In genomic region chr21:33078907-33079582, GRCh38 we compare ENCODE assay signal across 1 cellular context.
A peak's percentile ranks its signal among the peaks of the same experiment; 100 is the strongest.
TF ChIP-seq lines count a peak whose summit lies in the region.

No MANE protein-coding gene starts in this region.

TF ChIP-seq in HEK293, 187 proteins besides CTCF, POLR2A, EP300 and RAD21 (continued from another document and continues in another):
- TF ChIP-seq ZNF837 (tag by site-specific recombination; IDR thresholded peaks at IDR 0.05) (no peak), PBX3 (CRISPR knock-in tag; IDR thresholded peaks at IDR 0.05) (no peak), ZNF624 (tag by site-specific recombination; IDR thresholded peaks at IDR 0.05) (no peak), ZNF175 (tag by site-specific recombination; IDR thresholded peaks at IDR 0.05) (no peak), ZNF623 (tag by site-specific recombination; IDR thresholded peaks at IDR 0.05) (peak; percentile 8; the same call in 1 of the 2 replicates), ZNF639 (tag by site-specific recombination; IDR thresholded peaks at IDR 0.05) (peak; percentile 89; the same call in 1 of the 2 replicates), FEZF1 (tag by site-specific recombination; IDR thresholded peaks at IDR 0.05) (no peak), ZNF701 (tag by site-specific recombination; IDR thresholded peaks at IDR 0.05) (no peak), TSHZ1 (tag by site-specific recombination; IDR thresholded peaks at IDR 0.05; ENCODE audit: borderline replicate concordance) (no peak), ZNF155 (tag by site-specific recombination; IDR thresholded peaks at IDR 0.05) (no peak), ZNF416 (tag by site-specific recombination; IDR thresholded peaks at IDR 0.05) (no peak), MYNN (tag by site-specific recombination; IDR thresholded peaks at IDR 0.05; ENCODE audit: borderline replicate concordance) (no peak), GLIS1 (tag by site-specific recombination; IDR thresholded peaks at IDR 0.05) (peak; percentile 94), ZNF398 (tag by site-specific recombination; IDR thresholded peaks at IDR 0.05) (peak; percentile 29; the same call in 1 of the 2 replicates), ZXDB (tag by site-specific recombination; IDR thresholded peaks at IDR 0.05) (no peak), BCL11A (tag by site-specific recombination; IDR thresholded peaks at IDR 0.05; ENCODE audit: low read depth) (no peak), ZNF26 (tag by site-specific recombination; IDR thresholded peaks at IDR 0.05) (no peak), ZNF121 (tag by site-specific recombination; IDR thresholded peaks at IDR 0.05) (no peak), ZNF843 (tag by site-specific recombination; IDR thresholded peaks at IDR 0.05) (no peak), ZNF501 (tag by site-specific recombination; IDR thresholded peaks at IDR 0.05) (no peak), ZNF223 (tag by site-specific recombination; IDR thresholded peaks at IDR 0.05) (no peak), ZNF280D (tag by site-specific recombination; IDR thresholded peaks at IDR 0.05) (no peak), ZNF514 (tag by site-specific recombination; IDR thresholded peaks at IDR 0.05) (no peak), ZBTB10 (tag by site-specific recombination; IDR thresholded peaks at IDR 0.05) (peak; percentile 77), ZFHX2 (tag by site-specific recombination; conservative IDR thresholded peaks at IDR 0.05) (no peak), ZNF830 (tag by site-specific recombination; IDR thresholded peaks at IDR 0.05; ENCODE audit: low read depth) (no peak), ZSCAN30 (tag by site-specific recombination; IDR thresholded peaks at IDR 0.05) (no peak), ZSCAN23 (tag by site-specific recombination; IDR thresholded peaks at IDR 0.05) (peak; percentile 92; the same call in 1 of the 2 replicates), SP2 (tag by site-specific recombination; IDR thresholded peaks at IDR 0.05) (no peak), INSM2 (tag by site-specific recombination; IDR thresholded peaks at IDR 0.05) (peak; percentile 51; the same call in 1 of the 2 replicates), GLIS2 (tag by site-specific recombination; IDR thresholded peaks at IDR 0.05) (peak; percentile 93), SETDB1 (IDR thresholded peaks at IDR 0.05; ENCODE audit: insufficient read length, low read length) (no peak), KLF17 (tag by site-specific recombination; IDR thresholded peaks at IDR 0.05) (peak; percentile 44), ZBTB8A (tag by site-specific recombination; IDR thresholded peaks at IDR 0.05) (peak; percentile 80), ZFP37 (tag by site-specific recombination; IDR thresholded peaks at IDR 0.05) (peak; percentile 90), ZNF521 (tag by site-specific recombination; IDR thresholded peaks at IDR 0.05) (no peak), ZBTB21 (tag by site-specific recombination; IDR thresholded peaks at IDR 0.05) (peak; percentile 98), ZNF16 (tag by site-specific recombination; IDR thresholded peaks at IDR 0.05; ENCODE audit: low read depth) (no peak), ZBTB6 (tag by site-specific recombination; IDR thresholded peaks at IDR 0.05) (no peak), ZNF660 (tag by site-specific recombination; IDR thresholded peaks at IDR 0.05) (peak; percentile 97), ZBTB7A (tag by site-specific recombination; IDR thresholded peaks at IDR 0.05; ENCODE audit: low read depth) (no peak), ZFP41 (tag by site-specific recombination; IDR thresholded peaks at IDR 0.05; ENCODE audit: borderline replicate concordance) (no peak), ZNF157 (tag by site-specific recombination; IDR thresholded peaks at IDR 0.05) (no peak), ZNF585B (tag by site-specific recombination; IDR thresholded peaks at IDR 0.05) (no peak), MZF1 (tag by site-specific recombination; IDR thresholded peaks at IDR 0.05; ENCODE audit: borderline replicate concordance) (no peak), ZBTB17 (tag by site-specific recombination; IDR thresholded peaks at IDR 0.05) (peak; percentile 66; the same call in 1 of the 2 replicates), ZNF654 (tag by site-specific recombination; IDR thresholded peaks at IDR 0.05; ENCODE audit: low read depth) (no peak)
